ENCODE assay signal across 17 cellular contexts in the genomic region with DNA sequence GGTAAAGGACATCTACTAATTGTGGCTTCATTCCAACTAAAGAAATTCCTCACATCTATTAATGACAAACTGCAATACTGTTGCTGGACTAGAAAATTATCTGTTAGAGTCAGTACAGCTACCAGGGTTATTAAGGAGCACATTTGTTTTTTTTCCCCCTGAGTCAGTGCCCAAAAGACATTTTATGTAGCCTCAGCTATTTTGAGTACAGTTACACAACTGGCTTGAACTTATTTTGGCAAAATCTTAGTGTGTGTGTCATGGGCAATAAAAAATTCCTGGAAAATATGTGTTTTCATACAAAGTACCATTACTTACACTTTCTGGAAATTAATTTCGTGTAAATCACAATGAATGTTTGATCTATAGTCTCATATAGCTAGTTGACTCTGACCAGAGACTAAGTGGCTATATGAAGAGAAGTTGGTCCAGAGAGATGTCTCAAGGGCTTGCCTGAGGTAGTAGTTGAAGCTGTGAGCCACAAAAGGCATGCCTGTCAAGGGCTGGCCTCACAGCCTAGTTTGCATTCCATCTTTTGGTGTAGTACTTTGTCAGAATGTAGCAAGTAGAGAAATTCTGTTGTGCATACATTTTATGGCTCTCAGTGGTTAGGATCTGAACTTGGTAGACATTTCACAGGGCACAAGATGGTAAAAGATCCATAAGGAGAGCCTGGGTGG.
DNase-seq lines count a peak whose midpoint lies in the region; ATAC-seq and TF ChIP-seq lines count a peak whose summit lies in the region.
"Had no signal": no experiment of that assay in that cellular context is flagged by ENCODE, and none has a peak within 500 bp of the region (broad histone marks: within the 10 kb centered on the region; RNA-seq: fewer than 3 reads in every experiment).

No MANE protein-coding gene starts in this region.

- H3K36me3 Mint-ChIP-seq in natural killer cell: no peaks in the 10 kb centered on the region
- H3K36me3 Mint-ChIP-seq in natural killer cell treated with Interleukin-12 subunit alpha and Interleukin-12 subunit beta and Interleukin-15 and Interleukin-18, amount 100 ng/mL, for 72 hours: no peaks in the 10 kb centered on the region
- H3K36me3 Mint-ChIP-seq: memory B cell, type B pancreatic cell had no signal

- H3K27ac ChIP-seq in coronary artery (peak overlapping the region; percentile 39 to 74), left lung (peak overlapping the region in 1 of 2 donors; percentile 37)

- DNase-seq in natural killer cell (no peak), coronary artery (ENCODE audit: low spot score) (no peak), left lung (no peak), posterior cingulate gyrus (no peak), ecto neural progenitor cell (ENCODE audit: low spot score) (no peak), NCI-H526 treated with DMSO at 0.1 percent for 48 hours (lab: John Stamatoyannopoulos, UW) (no peak)
- DNase-seq in natural killer cell treated with Interleukin-12 subunit alpha and Interleukin-12 subunit beta and Interleukin-15 and Interleukin-18, amount 100 ng/mL, for 72 hours (ENCODE audit: low spot score): no peak
- DNase-seq: activated gamma-delta T cell treated with Interleukin-2 at 50 U/mL for 16 hours, cortex of kidney, glutamatergic neuron, NCI-H2107, OCI-M1, T-helper 2 cell had no signal

- peaks cover 9 to 52% of the 10 kb centered on the region in 2 donors for H3K27me3 ChIP-seq in left lung

- H3K27ac Mint-ChIP-seq in natural killer cell: no peak overlapping the region
- no peak overlapping the region for H3K27ac Mint-ChIP-seq in natural killer cell treated with Interleukin-12 subunit alpha and Interleukin-12 subunit beta and Interleukin-15 and Interleukin-18, amount 100 ng/mL, for 72 hours
- H3K27ac Mint-ChIP-seq: memory B cell, type B pancreatic cell had no signal

- H3K4me1 Mint-ChIP-seq in natural killer cell: peaks cover 12 to 14% of the 10 kb centered on the region in 2 donors
- H3K4me1 Mint-ChIP-seq in natural killer cell treated with Interleukin-12 subunit alpha and Interleukin-12 subunit beta and Interleukin-15 and Interleukin-18, amount 100 ng/mL, for 72 hours (ENCODE audit: low read depth in 2 of 2): peaks cover 12 to 14% of the 10 kb centered on the region in 2 donors

- peaks cover 28 to 55% of the 10 kb centered on the region in 2 donors for H3K27me3 Mint-ChIP-seq in natural killer cell (ENCODE audit: low read depth in 2 of 2)
- H3K27me3 Mint-ChIP-seq in natural killer cell treated with Interleukin-12 subunit alpha and Interleukin-12 subunit beta and Interleukin-15 and Interleukin-18, amount 100 ng/mL, for 72 hours: peaks cover 23 to 29% of the 10 kb centered on the region in 2 donors

- H3K9me3 Mint-ChIP-seq in natural killer cell: no peaks in the 10 kb centered on the region
- H3K9me3 Mint-ChIP-seq in natural killer cell treated with Interleukin-12 subunit alpha and Interleukin-12 subunit beta and Interleukin-15 and Interleukin-18, amount 100 ng/mL, for 72 hours: no peaks in the 10 kb centered on the region
- H3K9me3 Mint-ChIP-seq: memory B cell, type B pancreatic cell had no signal

- TF ChIP-seq CTCF in natural killer cell (IDR thresholded peaks at IDR 0.05) (no peak), coronary artery (IDR thresholded peaks at IDR 0.05) (no peak), left lung (IDR thresholded peaks at IDR 0.05) (no peak)

- intact Hi-C loops in natural killer cell (cut with micrococcal nuclease) (loop anchor here (5.0 kb wide), 1 partner anchor 420 kb away; no protein-coding TSS in a partner anchor), left lung (cut with DNase I) (loop anchor here in 1 of 2 donors (5.0 kb wide), 1 partner anchor 425 kb away; the partner anchor contains the start of gene HOXD8), posterior cingulate gyrus (cut with DNase I) (loop anchor here (5.0 kb wide), 2 partner anchors 95 to 100 kb away; no protein-coding TSS in a partner anchor)

- H3K4me3 ChIP-seq in coronary artery (peak overlapping the region; percentile 4), left lung (no peak overlapping the region)
- H3K4me3 ChIP-seq: A549 had no signal

- peak overlapping the region; percentile 11 for H3K4me3 Mint-ChIP-seq in natural killer cell
- no peak overlapping the region for H3K4me3 Mint-ChIP-seq in natural killer cell treated with Interleukin-12 subunit alpha and Interleukin-12 subunit beta and Interleukin-15 and Interleukin-18, amount 100 ng/mL, for 72 hours

- ATAC-seq in natural killer cell: no peak
- no peak for ATAC-seq in natural killer cell treated with Interleukin-12 subunit alpha and Interleukin-12 subunit beta and Interleukin-15 and Interleukin-18, amount 100 ng/mL, for 72 hours
- ATAC-seq in left lung: peak; percentile 30
- no peak for ATAC-seq in HG02763 (IDR thresholded peaks at IDR 0.05; ENCODE audit: unreplicated experiment)

- no peaks in the 10 kb centered on the region for H3K36me3 ChIP-seq in left lung

- H3K4me1 ChIP-seq in left lung: peaks cover 2 to 12% of the 10 kb centered on the region in 2 donors
- H3K4me1 ChIP-seq: A549 had no signal

- H3K9me3 ChIP-seq in left lung: no peaks in the 10 kb centered on the region
- H3K9me3 ChIP-seq: A549 had no signal
